In genomic region chr14:49898485-49898884, GRCh38 we compare ENCODE assay signal across 9 cellular contexts. TPM values are rescaled to one million over a fixed set of nuclear protein-coding genes. Genes with fewer than 3 reads are reported as not detected.
DNase-seq lines count a peak whose midpoint lies in the region; ATAC-seq and TF ChIP-seq lines count a peak whose summit lies in the region.
"Had no signal": no experiment of that assay in that cellular context is flagged by ENCODE, and none has a peak within 500 bp of the region (broad histone marks: within the 10 kb centered on the region; RNA-seq: fewer than 3 reads in every experiment).

No MANE protein-coding gene starts in this region.

- 43 to 54% methylated on average over 2 of the region's 2 CpGs for WGBS in esophagus squamous epithelium, 2 donors

- H3K4me1 Mint-ChIP-seq in activated CD4-positive, alpha-beta T cell treated with anti-CD3 and anti-CD28 coated beads, Interleukin-2, amount 10 ng/mL, durations not matched to agents 24 days and 14 days: peaks cover 28% of the 10 kb centered on the region
- H3K4me1 Mint-ChIP-seq in T-helper 17 cell: peaks cover 31% of the 10 kb centered on the region
- H3K4me1 Mint-ChIP-seq in stimulated activated naive CD8-positive, alpha-beta T cell treated with anti-CD3 and anti-CD28 coated beads, Interleukin-15, amount 100 ng/mL, for 72 hours: peaks cover 35% of the 10 kb centered on the region

- H3K9me3 Mint-ChIP-seq in activated CD4-positive, alpha-beta T cell treated with anti-CD3 and anti-CD28 coated beads, Interleukin-2, amount 10 ng/mL, durations not matched to agents 24 days and 14 days: no peaks in the 10 kb centered on the region
- no peaks in the 10 kb centered on the region for H3K9me3 Mint-ChIP-seq in stimulated activated naive CD8-positive, alpha-beta T cell treated with anti-CD3 and anti-CD28 coated beads, Interleukin-15, amount 100 ng/mL, for 72 hours

- H3K4me3 Mint-ChIP-seq in activated CD4-positive, alpha-beta T cell treated with anti-CD3 and anti-CD28 coated beads, Interleukin-2, amount 10 ng/mL, durations not matched to agents 24 days and 14 days: peak overlapping the region; percentile 96
- H3K4me3 Mint-ChIP-seq in T-helper 17 cell: peak overlapping the region; percentile 92
- H3K4me3 Mint-ChIP-seq in stimulated activated naive CD8-positive, alpha-beta T cell treated with anti-CD3 and anti-CD28 coated beads, Interleukin-15, amount 100 ng/mL, for 72 hours: peak overlapping the region; percentile 60 to 89

- DNase-seq in activated CD4-positive, alpha-beta T cell treated with anti-CD3 and anti-CD28 coated beads, Interleukin-2, amount 10 ng/mL, durations not matched to agents 24 days and 14 days: no peak
- no peak for DNase-seq in activated CD4-positive, alpha-beta T cell treated with anti-CD3 and anti-CD28 coated beads for 4 hours
- DNase-seq in T-helper 17 cell: no peak
- no peak for DNase-seq in esophagus squamous epithelium (lab: John Stamatoyannopoulos, UW)
- DNase-seq in stimulated activated naive CD8-positive, alpha-beta T cell treated with anti-CD3 and anti-CD28 coated beads, Interleukin-15, amount 100 ng/mL, for 72 hours: no peak
- no peak for DNase-seq in NCI-H526 (lab: John Stamatoyannopoulos, UW)
- no peak for DNase-seq in putamen (ENCODE audit: low spot score)
- DNase-seq: activated gamma-delta T cell had no signal

- no peaks in the 10 kb centered on the region for H3K27me3 Mint-ChIP-seq in activated CD4-positive, alpha-beta T cell treated with anti-CD3 and anti-CD28 coated beads, Interleukin-2, amount 10 ng/mL, durations not matched to agents 24 days and 14 days
- H3K27me3 Mint-ChIP-seq in T-helper 17 cell: no peaks in the 10 kb centered on the region
- H3K27me3 Mint-ChIP-seq in stimulated activated naive CD8-positive, alpha-beta T cell treated with anti-CD3 and anti-CD28 coated beads, Interleukin-15, amount 100 ng/mL, for 72 hours: no peaks in the 10 kb centered on the region

- peaks cover 0 to 6% (median 0%) of the 10 kb centered on the region in 3 donors for H3K36me3 ChIP-seq in esophagus squamous epithelium

- H3K4me3 ChIP-seq in esophagus squamous epithelium: peak overlapping the region; percentile 1 to 99 (median 94)

- peak overlapping the region; percentile 61 to 100 (median 100) for H3K27ac ChIP-seq in esophagus squamous epithelium

- peaks cover 13 to 75% (median 27%) of the 10 kb centered on the region in 3 donors for H3K4me1 ChIP-seq in esophagus squamous epithelium

- H3K36me3 Mint-ChIP-seq in activated CD4-positive, alpha-beta T cell treated with anti-CD3 and anti-CD28 coated beads, Interleukin-2, amount 10 ng/mL, durations not matched to agents 24 days and 14 days (ENCODE audit: low read depth): peaks cover 50% of the 10 kb centered on the region
- H3K36me3 Mint-ChIP-seq in T-helper 17 cell (ENCODE audit: low read depth): peaks cover 18% of the 10 kb centered on the region

- H3K9me3 ChIP-seq in T-helper 17 cell (ENCODE audit: control insufficient read depth, low read length, poor library complexity, severe bottlenecking) (peaks cover 4% of the 10 kb centered on the region), esophagus squamous epithelium (no peaks in the 10 kb centered on the region)

- intact Hi-C loops in activated CD4-positive, alpha-beta T cell treated with anti-CD3 and anti-CD28 coated beads, Interleukin-2, amount 10 ng/mL, durations not matched to agents 24 days and 14 days (cut with micrococcal nuclease): loop anchor here (2.0 to 5.0 kb wide), 2 partner anchors 48 to 1969 kb away; no protein-coding TSS in a partner anchor
- intact Hi-C loops in esophagus squamous epithelium (cut with DNase I): no loop called here

- no peak for TF ChIP-seq POLR2A in esophagus squamous epithelium (IDR thresholded peaks at IDR 0.05)

- ATAC-seq in T-helper 17 cell (peak; percentile 7), HG02678 (IDR thresholded peaks at IDR 0.05; ENCODE audit: unreplicated experiment) (no peak)
- ATAC-seq in stimulated activated naive CD8-positive, alpha-beta T cell treated with anti-CD3 and anti-CD28 coated beads, Interleukin-15, amount 100 ng/mL, for 72 hours: no peak

- H3K27ac Mint-ChIP-seq in activated CD4-positive, alpha-beta T cell treated with anti-CD3 and anti-CD28 coated beads, Interleukin-2, amount 10 ng/mL, durations not matched to agents 24 days and 14 days: peak overlapping the region; percentile 98
- peak overlapping the region; percentile 99 for H3K27ac Mint-ChIP-seq in T-helper 17 cell
- peak overlapping the region; percentile 3 to 99 for H3K27ac Mint-ChIP-seq in stimulated activated naive CD8-positive, alpha-beta T cell treated with anti-CD3 and anti-CD28 coated beads, Interleukin-15, amount 100 ng/mL, for 72 hours

- no peak for TF ChIP-seq CTCF in esophagus squamous epithelium (IDR thresholded peaks at IDR 0.05)

- no peaks in the 10 kb centered on the region for H3K27me3 ChIP-seq in esophagus squamous epithelium

RNA-seq across cellular contexts. Expression of gene ARF6, which starts 5.6 kb away (rescaled TPM):
- 154 and 160 TPM in 2 replicates for total RNA-seq in activated CD4-positive, alpha-beta T cell treated with anti-CD3 and anti-CD28 coated beads, Interleukin-2, amount 10 ng/mL, durations not matched to agents 24 days and 14 days
- total RNA-seq in T-helper 17 cell (10 to 100 TPM; 95.2 to 98.5 TPM), esophagus squamous epithelium (100 to 1,000 TPM; 109 to 156 (median 133) TPM)

RNA-seq across cellular contexts. Expression of gene NEMF, which starts 45.9 kb away (rescaled TPM):
- total RNA-seq in activated CD4-positive, alpha-beta T cell treated with anti-CD3 and anti-CD28 coated beads, Interleukin-2, amount 10 ng/mL, durations not matched to agents 24 days and 14 days: 65.8 and 75.4 TPM in 2 replicates
- total RNA-seq in T-helper 17 cell (10 to 100 TPM; 83.4 to 83.5 TPM), esophagus squamous epithelium (10 to 100 TPM; 36.4 to 89.8 (median 59.9) TPM)
